8 cellular contexts compared by ENCODE assay signal in the genomic region with DNA sequence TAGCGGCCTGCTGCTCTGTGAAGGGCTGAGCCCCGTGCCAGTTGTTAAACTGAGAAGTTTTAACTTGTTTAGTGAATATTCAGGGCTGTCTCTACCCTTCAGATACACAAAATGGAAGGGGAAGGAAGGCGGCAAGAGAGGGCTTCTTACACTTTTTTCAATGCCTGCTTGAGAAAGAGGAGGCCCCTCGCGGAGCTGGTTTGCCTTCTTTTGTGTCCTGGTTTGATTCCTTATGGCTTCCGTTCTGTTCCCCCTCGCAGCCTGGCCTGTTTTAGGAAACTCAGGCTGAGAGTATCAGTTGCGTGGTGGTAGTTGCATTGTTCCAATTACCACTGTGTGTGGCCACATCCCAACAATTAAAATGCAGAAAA. TPM values are rescaled to one million over a fixed set of nuclear protein-coding genes. Genes with fewer than 3 reads are reported as not detected.
DNase-seq lines count a peak whose midpoint lies in the region; ATAC-seq and TF ChIP-seq lines count a peak whose summit lies in the region.

No MANE protein-coding gene starts in this region.

- H3K9ac ChIP-seq in ES-I3 (ENCODE audit: low read depth, low read length) (peak overlapping the region; percentile 83), PC-3 (ENCODE audit: low read length) (peak overlapping the region; percentile 87), neural progenitor cell (peak overlapping the region; percentile 100)

- H3K4me1 ChIP-seq in ES-I3 (ENCODE audit: insufficient read depth, low read length) (peaks cover 11% of the 10 kb centered on the region; the same call in 1 of the 2 replicates), PC-3 (ENCODE audit: insufficient read depth, low read length) (peaks cover 9% of the 10 kb centered on the region; the same call in 1 of the 2 replicates), neural progenitor cell (peaks cover 24% of the 10 kb centered on the region)

- H3K4me1 Mint-ChIP-seq in neural progenitor cell: peaks cover 28% of the 10 kb centered on the region

- H3K27me3 ChIP-seq in PC-3 (ENCODE audit: low read length) (no peaks in the 10 kb centered on the region), neural progenitor cell (no peaks in the 10 kb centered on the region)

- H3K4me3 Mint-ChIP-seq in neural progenitor cell: peak overlapping the region; percentile 98

- H2AFZ ChIP-seq in PC-3 (ENCODE audit: low read length) (no peak overlapping the region), neural progenitor cell (replicated peaks) (no peak overlapping the region)

- peaks cover 12% of the 10 kb centered on the region for H3K36me3 Mint-ChIP-seq in neural progenitor cell

- H3K27ac ChIP-seq in PC-3 (ENCODE audit: low read length) (no peak overlapping the region), epithelial cell of prostate (peak overlapping the region; percentile 69), neural progenitor cell (peak overlapping the region; percentile 100)

- H3K9me2 ChIP-seq in PC-3 (replicated peaks; ENCODE audit: low read length): no peaks in the 10 kb centered on the region

- CTCF ChIA-PET in PC-3 (lab: Charles Lee): interaction anchor here (0.5 to 1.4 kb wide), 2 partner anchors 13 to 100 kb away, joined by 3 to 8 read pairs; a partner anchor contains a TSS

- peaks cover 39% of the 10 kb centered on the region for H3K79me2 ChIP-seq in PC-3 (ENCODE audit: low read length)
- H3K79me2 ChIP-seq in neural progenitor cell (ENCODE audit: low read depth): peaks cover 59% of the 10 kb centered on the region

- H3K9me3 ChIP-seq in ES-I3 (ENCODE audit: control insufficient read depth, insufficient read depth, low read length) (no peaks in the 10 kb centered on the region), PC-3 (ENCODE audit: low read length) (no peaks in the 10 kb centered on the region), neural progenitor cell (ENCODE audit: low read depth) (no peaks in the 10 kb centered on the region)

- no peaks in the 10 kb centered on the region for H3K9me3 Mint-ChIP-seq in neural progenitor cell

- H3K4me2 ChIP-seq in PC-3 (ENCODE audit: low read length): peak overlapping the region; percentile 99
- peak overlapping the region; percentile 97 for H3K4me2 ChIP-seq in neural progenitor cell

- TF ChIP-seq CTCF in PC-3 (conservative IDR thresholded peaks at IDR 0.05; ENCODE audit: low read depth, low read length) (no peak), neural progenitor cell (IDR thresholded peaks at IDR 0.05) (no peak)

- H3K4me3 ChIP-seq in PC-3 (ENCODE audit: low read length) (peak overlapping the region; percentile 98), neural progenitor cell (peak overlapping the region; percentile 84)

- DNase-seq in PC-3 (no peak), epithelial cell of prostate (ENCODE audit: low read depth, low spot score) (no peak), neural progenitor cell (ENCODE audit: low spot score) (peak; percentile 62), NK-92 (lab: John Stamatoyannopoulos, UW; ENCODE audit: unreplicated experiment) (no peak), MV-4-11 (lab: John Stamatoyannopoulos, UW) (no peak), NCI-H524 (lab: John Stamatoyannopoulos, UW) (no peak)

- H3F3A ChIP-seq in PC-3 (ENCODE audit: low read length, unreplicated experiment) (no peaks in the 10 kb centered on the region), neural progenitor cell (ENCODE audit: low read depth) (peaks cover 19% of the 10 kb centered on the region)

- H3K36me3 ChIP-seq in ES-I3 (ENCODE audit: insufficient read depth, low read length) (peaks cover 14% of the 10 kb centered on the region), PC-3 (ENCODE audit: low read depth, low read length) (peaks cover 4% of the 10 kb centered on the region; the same call in 1 of the 2 replicates), neural progenitor cell (no peaks in the 10 kb centered on the region)

- POLR2A ChIA-PET in PC-3 (lab: Charles Lee; ENCODE audit: unreplicated experiment): interaction anchor here (0.7 kb wide), 1 partner anchor 14 kb away, joined by 3 read pairs; no protein-coding TSS in a partner anchor

- peak overlapping the region; percentile 98 for H3K27ac Mint-ChIP-seq in neural progenitor cell

- TSS peak; percentile 49 for BruUV-seq in PC-3 (replicated peaks; lab: Mats Ljungman, UMichigan)

- H3K27me3 Mint-ChIP-seq in neural progenitor cell (ENCODE audit: insufficient read depth, low read depth): peaks cover 7% of the 10 kb centered on the region

- H4K20me1 ChIP-seq in PC-3 (ENCODE audit: low read length) (0 out of 2 replicates have a peak, but pooled peaks cover 9% of the 10 kb centered on the region), neural progenitor cell (ENCODE audit: low read depth) (peaks cover 31% of the 10 kb centered on the region)

- intact Hi-C loops in PC-3 (cut with micrococcal nuclease): no loop called here

- ATAC-seq in PC-3: peak; percentile 2; the same call in 1 of the 2 replicates
- no peak for ATAC-seq in GM19397 (IDR thresholded peaks at IDR 0.05; ENCODE audit: unreplicated experiment)

RNA-seq across cellular contexts. Expression of a gene that starts 1.0 kb away (rescaled TPM):
- total RNA-seq in PC-3 (2014; rRNA removed): 26.6 and 28.7 TPM in 2 replicates
- 68.0 and 72.5 TPM in 2 replicates for total RNA-seq in neural progenitor cell (ENCODE audit: low replicate concordance)

RNA-seq across cellular contexts. Expression of a gene that starts 7.5 kb away (rescaled TPM):
- 13.8 and 14.7 TPM in 2 replicates for total RNA-seq in PC-3 (2014; rRNA removed)
- total RNA-seq in neural progenitor cell (ENCODE audit: low replicate concordance): 45.8 and 48.6 TPM in 2 replicates

RNA-seq across cellular contexts. Expression of a gene that starts 13.4 kb away (rescaled TPM):
- total RNA-seq in PC-3 (2014; rRNA removed) (21.7 and 25.6 TPM in 2 replicates), neural progenitor cell (ENCODE audit: low replicate concordance) (130 and 136 TPM in 2 replicates)
